In the genomic region with DNA sequence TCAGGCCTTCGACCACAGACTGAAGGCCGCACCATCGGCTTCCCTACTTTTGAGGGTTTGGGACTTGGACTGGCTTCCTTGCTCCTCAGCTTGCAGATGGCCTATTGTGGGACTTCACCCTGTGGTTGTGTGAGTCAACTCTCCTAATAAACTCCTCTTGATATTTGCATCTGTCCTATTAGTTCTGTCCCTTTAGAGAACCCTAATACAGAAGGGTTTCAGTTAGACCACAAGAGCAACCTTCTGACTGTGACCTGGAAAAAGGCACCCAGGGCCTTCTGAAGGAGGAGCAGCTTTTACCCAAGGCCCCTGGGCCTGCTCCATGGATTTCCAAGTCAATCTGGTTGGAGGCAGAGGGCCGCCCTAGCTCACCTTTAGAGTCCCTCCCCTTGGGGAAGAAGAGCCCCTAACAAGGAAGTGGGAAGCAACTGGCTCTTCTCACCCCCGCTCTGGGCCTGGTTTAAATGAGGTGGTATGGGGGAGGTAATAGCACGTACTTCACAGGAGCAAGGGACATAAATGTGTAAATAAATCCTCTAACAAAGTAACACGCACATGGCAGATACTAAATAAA, we compare ENCODE assay signal across 15 cellular contexts. TPM values are rescaled to one million over a fixed set of nuclear protein-coding genes. Genes with fewer than 3 reads are reported as not detected.
DNase-seq lines count a peak whose midpoint lies in the region; ATAC-seq, FAIRE-seq and TF ChIP-seq lines count a peak whose summit lies in the region.
"Had no signal": no experiment of that assay in that cellular context is flagged by ENCODE, and none has a peak within 500 bp of the region (broad histone marks: within the 10 kb centered on the region; RNA-seq: fewer than 3 reads in every experiment).

No MANE protein-coding gene starts in this region.

- ATAC-seq in HG02588 (IDR thresholded peaks at IDR 0.05; ENCODE audit: unreplicated experiment) (peak; percentile 88), HG03280 (IDR thresholded peaks at IDR 0.05; ENCODE audit: unreplicated experiment) (peak; percentile 91)

- in situ Hi-C loops in G401 (cut with HindIII; ENCODE audit: low sequenced_read_pairs): no loop called here

- TF ChIP-seq CTCF in GM10266 (IDR thresholded peaks at IDR 0.05; ENCODE audit: control insufficient read depth, insufficient read depth, low read depth, missing control alignments): no peak

- peak; percentile 26 for FAIRE-seq in GM19239 (lab: Jason Lieb, UNC)
- FAIRE-seq: A204.1 had no signal

- DNase-seq in GM10266 (ENCODE audit: extremely low spot score) (peak; percentile 31), GM19239 (ENCODE audit: insufficient read length, low spot score) (no peak), NCI-H526 (lab: John Stamatoyannopoulos, UW) (no peak), HuH-7.5 (ENCODE audit: low spot score) (no peak), NCI-H146 (lab: John Stamatoyannopoulos, UW) (no peak), G401 (ENCODE audit: low spot score) (no peak)
- DNase-seq: activated naive CD8-positive, alpha-beta T cell treated with anti-CD3 and anti-CD28 coated beads for 36 hours; COR-L47; erythroblast; NCI-H1694 treated with DMSO at 0.1 percent for 48 hours; SHP77; stimulated activated CD4-positive, alpha-beta T cell treated with anti-CD3 and anti-CD28 coated beads, Interleukin-15, amount 100 ng/mL, for 24 hours had no signal

RNA-seq across cellular contexts. Expression of gene CHST1, which starts 11.2 kb away (rescaled TPM):
- total RNA-seq in G401 (2014; rRNA removed; shearing (Covaris generic)): not detected in 2 replicates
- total RNA-seq: activated naive CD8-positive, alpha-beta T cell treated with anti-CD3 and anti-CD28 coated beads for 36 hours had no signal
